Comparison of ENCODE assay signal across 33 cellular contexts in the genomic region with DNA sequence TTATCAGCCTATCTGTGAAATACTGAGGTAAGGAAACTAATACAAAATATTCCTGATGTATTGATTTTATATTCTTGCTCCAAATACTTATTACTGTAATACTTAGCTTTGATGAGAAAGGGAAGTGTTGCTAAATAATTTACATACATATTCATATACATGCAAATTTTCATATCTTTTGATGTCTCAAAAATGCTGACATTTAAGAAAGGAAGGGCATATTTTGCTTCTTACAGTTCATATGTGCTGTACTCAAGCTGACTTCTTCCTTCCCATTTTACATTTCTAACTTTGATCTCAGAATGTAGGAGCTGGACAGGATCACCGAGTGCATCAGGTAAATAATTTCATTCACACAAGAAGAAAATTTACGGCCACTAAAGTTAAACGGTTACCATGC.
DNase-seq lines count a peak whose midpoint lies in the region; ATAC-seq, FAIRE-seq and TF ChIP-seq lines count a peak whose summit lies in the region.
"Had no signal": no experiment of that assay in that cellular context is flagged by ENCODE, and none has a peak within 500 bp of the region (broad histone marks: within the 10 kb centered on the region; RNA-seq: fewer than 3 reads in every experiment).

No MANE protein-coding gene starts in this region.

- no peak overlapping the region for H3K56ac ChIP-seq in IMR-90 (ENCODE audit: extremely low read depth, insufficient read depth, low read length)

- H4K20me1 ChIP-seq in HepG2 (ENCODE audit: insufficient read depth, low read length), result no peaks in the 10 kb centered on the region
- no peaks in the 10 kb centered on the region for H4K20me1 ChIP-seq in IMR-90 (ENCODE audit: insufficient read depth, low read length)
- no peaks in the 10 kb centered on the region for H4K20me1 ChIP-seq in osteoblast (ENCODE audit: insufficient read depth, low read length)
- H4K20me1 ChIP-seq: BLaER1; BLaER1 treated with 17β-estradiol and CSF1 and Interleukin-3, amounts not matched to agents 10 nM and 100 nM had no signal

- H3K79me2 ChIP-seq in HepG2 (ENCODE audit: insufficient read depth, low read length) (no peaks in the 10 kb centered on the region), osteoblast (ENCODE audit: insufficient read depth, low read length) (no peaks in the 10 kb centered on the region)

- no peak for FAIRE-seq in HepG2 (lab: Jason Lieb, UNC)
- FAIRE-seq in A549 (lab: Jason Lieb, UNC), result no peak
- FAIRE-seq: D721Med had no signal

- no peak overlapping the region for H3K14ac ChIP-seq in IMR-90 (replicated peaks; ENCODE audit: low read depth, low read length)
- H3K14ac ChIP-seq in neuronal stem cell (ENCODE audit: low read length), result no peak overlapping the region

- H2BK5ac ChIP-seq in IMR-90 (ENCODE audit: low read depth, low read length, poor library complexity, severe bottlenecking) (no peak overlapping the region), neuronal stem cell (ENCODE audit: low read length) (no peak overlapping the region)

- no peak overlapping the region for H3K23ac ChIP-seq in IMR-90 (ENCODE audit: low read depth, low read length)
- no peak overlapping the region for H3K23ac ChIP-seq in neuronal stem cell (ENCODE audit: low read depth, low read length, poor library complexity)

- no peak overlapping the region for H3K27ac ChIP-seq in HepG2 (ENCODE audit: extremely low read length, insufficient read depth, low read length)
- no peak overlapping the region for H3K27ac ChIP-seq in right lobe of liver
- no peak overlapping the region for H3K27ac ChIP-seq in A549
- no peak overlapping the region for H3K27ac ChIP-seq in IMR-90 (ENCODE audit: insufficient read depth, low read length)
- no peak overlapping the region for H3K27ac ChIP-seq in osteoblast (ENCODE audit: low read depth, low read length)
- no peak overlapping the region for H3K27ac ChIP-seq in neuronal stem cell (replicated peaks; ENCODE audit: low read length)
- H3K27ac ChIP-seq: 22Rv1; BLaER1; BLaER1 treated with 17β-estradiol and CSF1 and Interleukin-3, amounts not matched to agents 10 nM and 100 nM; C4-2B had no signal

- H3K9me3 ChIP-seq in HepG2 (ENCODE audit: low read length) (peaks cover 10% of the 10 kb centered on the region), right lobe of liver (no peaks in the 10 kb centered on the region), A549 (peaks cover 15% of the 10 kb centered on the region; the same call in 2 of the 3 replicates), IMR-90 (ENCODE audit: control insufficient read depth, insufficient read depth, low read length) (no peaks in the 10 kb centered on the region), osteoblast (ENCODE audit: low read depth, low read length) (no peaks in the 10 kb centered on the region), neuronal stem cell (replicated peaks in 1 of 2; ENCODE audit: control insufficient read depth in 2 of 2, insufficient read depth in 1 of 2, low read depth in 1 of 2, low read length in 2 of 2) (peaks cover 0 to 2% of the 10 kb centered on the region in 2 donors)
- H3K9me3 ChIP-seq: BE2C; BLaER1; BLaER1 treated with 17β-estradiol and CSF1 and Interleukin-3, amounts not matched to agents 10 nM and 100 nM had no signal

- no peak overlapping the region for H2AK9ac ChIP-seq in IMR-90 (replicated peaks; ENCODE audit: low read depth, low read length, poor library complexity)

- POLR2A ChIA-PET in HepG2 (lab: Yijun Ruan, JAX), result no interaction called here
- POLR2A ChIA-PET in A549 (lab: Yijun Ruan, JAX), result no interaction called here
- POLR2A ChIA-PET in IMR-90 (lab: Charles Lee; ENCODE audit: unreplicated experiment), result no interaction called here

- ATAC-seq in HepG2 (no peak), right lobe of liver (no peak), A549 (no peak), IMR-90 (ENCODE audit: low read depth) (no peak)
- no peak for ATAC-seq in activated CD4-positive, CD25-positive, alpha-beta regulatory T cell treated with anti-CD3 and anti-CD28 coated beads, Interleukin-2, amount 50 U/mL, for 24 hours
- ATAC-seq: CD8-positive, alpha-beta T cell had no signal

- TF ChIP-seq CTCF in HepG2 (CRISPR knock-in tag; IDR thresholded peaks at IDR 0.05) (no peak), right lobe of liver (IDR thresholded peaks at IDR 0.05) (no peak), A549 (IDR thresholded peaks at IDR 0.05) (no peak), IMR-90 (conservative IDR thresholded peaks at IDR 0.05; ENCODE audit: low read depth, low read length) (no peak), osteoblast (IDR thresholded peaks at IDR 0.05; ENCODE audit: extremely low read depth, low read depth, low read length) (no peak)

- TF ChIP-seq EP300 in HepG2 (IDR thresholded peaks at IDR 0.05; ENCODE audit: low read depth in 2 of 2, low read length in 2 of 2) (no peak), HepG2 (CRISPR knock-in tag; IDR thresholded peaks at IDR 0.05; ENCODE audit: borderline replicate concordance) (no peak), A549 (IDR thresholded peaks at IDR 0.05) (no peak)

- no peak overlapping the region for H4K5ac ChIP-seq in IMR-90 (ENCODE audit: low read depth, low read length)

- intact Hi-C loops in HepG2 (cut with micrococcal nuclease; ENCODE audit: unreplicated experiment) (no loop called here), right lobe of liver (cut with DNase I) (no loop called here), IMR-90 (cut with micrococcal nuclease) (no loop called here)

- no peak overlapping the region for H4K8ac ChIP-seq in IMR-90 (ENCODE audit: low read depth in 2 of 2, low read length in 2 of 2)
- no peak overlapping the region for H4K8ac ChIP-seq in neuronal stem cell (ENCODE audit: low read depth, low read length)

- H2AK5ac ChIP-seq in IMR-90 (ENCODE audit: low read depth, low read length) (no peak overlapping the region), neuronal stem cell (ENCODE audit: low read depth, low read length) (no peak overlapping the region)

- no peaks in the 10 kb centered on the region for H3K4me1 ChIP-seq in HepG2 (ENCODE audit: insufficient read depth, low read length)
- H3K4me1 ChIP-seq in right lobe of liver, result no peaks in the 10 kb centered on the region
- no peaks in the 10 kb centered on the region for H3K4me1 ChIP-seq in A549
- no peaks in the 10 kb centered on the region for H3K4me1 ChIP-seq in IMR-90 (ENCODE audit: control insufficient read depth, insufficient read depth, low read length)
- H3K4me1 ChIP-seq in osteoblast (ENCODE audit: insufficient read depth, low read length), result no peaks in the 10 kb centered on the region
- no peaks in the 10 kb centered on the region for H3K4me1 ChIP-seq in neuronal stem cell (ENCODE audit: control insufficient read depth in 2 of 2, insufficient read depth in 1 of 2, low read depth in 1 of 2, low read length in 2 of 2)
- H3K4me1 ChIP-seq: BE2C; BLaER1; BLaER1 treated with 17β-estradiol and CSF1 and Interleukin-3, amounts not matched to agents 10 nM and 100 nM; Caco-2 had no signal

- H2BK120ac ChIP-seq in IMR-90 (ENCODE audit: low read depth, low read length) (no peak overlapping the region), neuronal stem cell (ENCODE audit: low read depth, low read length) (no peak overlapping the region)

- no peak overlapping the region for H2BK12ac ChIP-seq in neuronal stem cell (ENCODE audit: low read length)

- H2BK15ac ChIP-seq in IMR-90 (ENCODE audit: low read depth, low read length) (no peak overlapping the region), neuronal stem cell (ENCODE audit: low read length) (no peak overlapping the region)

- 18% methylated on average over 3 of the region's 3 CpGs for WGBS in HepG2 (ENCODE audit: low lambda C conversion rate)
- 52% methylated on average over 3 of the region's 3 CpGs for WGBS in right lobe of liver (ENCODE audit: insufficient coverage, low coverage, low lambda C conversion rate, missing lambda C conversion rate)
- WGBS in A549 (ENCODE audit: missing lambda C conversion rate), result 76% methylated on average over 3 of the region's 3 CpGs
- no CpG with 5 or more reads among the region's 3 CpGs for WGBS in IMR-90 (ENCODE audit: extremely low coverage in 2 of 2, insufficient read length in 1 of 2), 2 experiments
- no CpG with 5 or more reads among the region's 3 CpGs for WGBS in neuronal stem cell (ENCODE audit: extremely low coverage in 2 of 2, insufficient read length in 2 of 2, insufficient replicate concordance in 1 of 2), 2 donors

- H3K4ac ChIP-seq in IMR-90 (ENCODE audit: low read depth, low read length) (no peak overlapping the region), neuronal stem cell (ENCODE audit: low read length) (no peak overlapping the region)

- H3K79me1 ChIP-seq in IMR-90 (ENCODE audit: low read depth in 1 of 2, low read length in 2 of 2) (no peaks in the 10 kb centered on the region), neuronal stem cell (ENCODE audit: low read depth, low read length) (no peaks in the 10 kb centered on the region)

- H3K4me2 ChIP-seq in HepG2 (ENCODE audit: low read depth, low read length) (no peak overlapping the region), A549 (no peak overlapping the region), IMR-90 (ENCODE audit: low read depth, low read length) (no peak overlapping the region), osteoblast (ENCODE audit: insufficient read depth, low read length) (no peak overlapping the region), neuronal stem cell (ENCODE audit: insufficient read depth, low read length, poor library complexity, severe bottlenecking) (no peak overlapping the region)
- H3K4me2 ChIP-seq: BLaER1; BLaER1 treated with 17β-estradiol and CSF1 and Interleukin-3, amounts not matched to agents 10 nM and 100 nM had no signal

- H4K91ac ChIP-seq in IMR-90 (ENCODE audit: insufficient read depth, low read depth, low read length) (no peak overlapping the region), neuronal stem cell (ENCODE audit: low read depth, low read length, poor library complexity) (no peak overlapping the region)

- no peaks in the 10 kb centered on the region for H3K36me3 ChIP-seq in HepG2 (replicated peaks in 1 of 2; ENCODE audit: control insufficient read depth in 1 of 2, insufficient read depth in 2 of 2, low read length in 2 of 2)
- no peaks in the 10 kb centered on the region for H3K36me3 ChIP-seq in right lobe of liver
- H3K36me3 ChIP-seq in IMR-90 (ENCODE audit: control insufficient read depth, insufficient read depth, low read length), result no peaks in the 10 kb centered on the region
- H3K36me3 ChIP-seq in osteoblast (ENCODE audit: insufficient read depth, low read length), result no peaks in the 10 kb centered on the region
- no peaks in the 10 kb centered on the region for H3K36me3 ChIP-seq in neuronal stem cell (replicated peaks in 1 of 2; ENCODE audit: control insufficient read depth in 2 of 2, insufficient read depth in 2 of 2, low read length in 2 of 2)
- H3K36me3 ChIP-seq: BE2C; BLaER1; BLaER1 treated with 17β-estradiol and CSF1 and Interleukin-3, amounts not matched to agents 10 nM and 100 nM had no signal

- BruUV-seq in HepG2 (replicated peaks; lab: Mats Ljungman, UMichigan) (no TSS peak), IMR-90 (replicated peaks; lab: Mats Ljungman, UMichigan) (no TSS peak)

- TF ChIP-seq RAD21 in HepG2 (CRISPR knock-in tag; IDR thresholded peaks at IDR 0.05) (no peak), A549 (conservative IDR thresholded peaks at IDR 0.05 in 1 of 2, IDR thresholded peaks at IDR 0.05 in 1 of 2) (no peak), IMR-90 (IDR thresholded peaks at IDR 0.05; ENCODE audit: low read length) (no peak)

- H3K27me3 ChIP-seq in HepG2 (ENCODE audit: control insufficient read depth in 1 of 2, insufficient read depth in 2 of 2, low read length in 2 of 2) (no peaks in the 10 kb centered on the region), right lobe of liver (no peaks in the 10 kb centered on the region), IMR-90 (ENCODE audit: control insufficient read depth, insufficient read depth, low read length) (no peaks in the 10 kb centered on the region), osteoblast (ENCODE audit: insufficient read depth, low read length) (no peaks in the 10 kb centered on the region), neuronal stem cell (ENCODE audit: control insufficient read depth in 3 of 3, insufficient read depth in 3 of 3, low read depth in 1 of 3, low read length in 3 of 3) (no peaks in the 10 kb centered on the region)
- H3K27me3 ChIP-seq: BE2C; BLaER1; BLaER1 treated with 17β-estradiol and CSF1 and Interleukin-3, amounts not matched to agents 10 nM and 100 nM had no signal

- H2AFZ ChIP-seq in HepG2 (ENCODE audit: low read length) (no peak overlapping the region), IMR-90 (replicated peaks; ENCODE audit: low read length, poor library complexity) (no peak overlapping the region), osteoblast (ENCODE audit: low read length) (peak overlapping the region; percentile 10), neuronal stem cell (ENCODE audit: low read length) (no peak overlapping the region)

- H3K9ac ChIP-seq in HepG2 (ENCODE audit: insufficient read depth, low read depth, low read length), result no peak overlapping the region
- no peak overlapping the region for H3K9ac ChIP-seq in IMR-90 (ENCODE audit: low read depth, low read length)
- H3K9ac ChIP-seq in neuronal stem cell (ENCODE audit: low read depth, low read length, poor library complexity), result no peak overlapping the region
- H3K9ac ChIP-seq: BLaER1; BLaER1 treated with 17β-estradiol and CSF1 and Interleukin-3, amounts not matched to agents 10 nM and 100 nM had no signal

- dilution Hi-C loops in IMR-90 (cut with HindIII; ENCODE audit: low sequenced_read_pairs, unreplicated experiment), result no loop called here

- H3K18ac ChIP-seq in IMR-90 (ENCODE audit: low read depth, low read length) (no peak overlapping the region), neuronal stem cell (ENCODE audit: low read length) (no peak overlapping the region)

- no peak overlapping the region for H2BK20ac ChIP-seq in IMR-90 (ENCODE audit: low read depth, low read length)

- H3K4me3 ChIP-seq in HepG2 (replicated peaks in 1 of 3; ENCODE audit: insufficient read depth in 1 of 3, low read depth in 2 of 3, low read length in 3 of 3), result no peak overlapping the region
- H3K4me3 ChIP-seq in right lobe of liver, result no peak overlapping the region
- H3K4me3 ChIP-seq in A549, result no peak overlapping the region
- H3K4me3 ChIP-seq in IMR-90 (ENCODE audit: insufficient read depth, low read depth, low read length), result no peak overlapping the region
- H3K4me3 ChIP-seq in osteoblast (ENCODE audit: insufficient read depth, low read length), result no peak overlapping the region
- H3K4me3 ChIP-seq in neuronal stem cell (ENCODE audit: low read length in 2 of 2), result no peak overlapping the region
- H3K4me3 ChIP-seq: BLaER1; BLaER1 treated with 17β-estradiol and CSF1 and Interleukin-3, amounts not matched to agents 10 nM and 100 nM had no signal

- in situ Hi-C loops in HepG2 (cut with HindIII; ENCODE audit: extremely low pct_ligation_motif_present, low pct_unique_long_range_greater_than_20kb) (no loop called here), IMR-90 (cut with MboI; ENCODE audit: low sequenced_read_pairs) (no loop called here)

- H3K9me1 ChIP-seq in IMR-90 (ENCODE audit: insufficient read depth, low read length), result no peaks in the 10 kb centered on the region

- CTCF ChIA-PET in HepG2 (lab: Yijun Ruan, JAX; ENCODE audit: low intra/inter-chr PET ratio, low total read pairs), result no interaction called here
- CTCF ChIA-PET in A549 (lab: Yijun Ruan, JAX), result no interaction called here
- CTCF ChIA-PET in IMR-90 (lab: Yijun Ruan, JAX), result interaction anchor here (0.6 kb wide), 1 partner anchor 10 kb away, joined by 3 read pairs; no protein-coding TSS in a partner anchor

- DNase-seq in HepG2 (ENCODE audit: low spot score), result no peak
- DNase-seq in right lobe of liver, result no peak
- DNase-seq in A549 (ENCODE audit: low read depth in 1 of 2, low spot score in 1 of 2), result no peak
- no peak for DNase-seq in IMR-90
- DNase-seq in osteoblast (ENCODE audit: insufficient read length, low spot score, missing footprints), result no peak
- DNase-seq in NOMO-1 treated with dmso at 0.1 percent for 144 hours (lab: John Stamatoyannopoulos, UW; ENCODE audit: unreplicated experiment), result no peak
- no peak for DNase-seq in neuronal stem cell (ENCODE audit: low spot score)
- DNase-seq: 8988T; ACHN; AML-193; BE2C; C1 segment of cervical spinal cord; Caco-2; Calu3; CD4-positive, alpha-beta memory T cell; CD4-positive, alpha-beta T cell; CD4-positive, CD25-positive, alpha-beta regulatory T cell; CD8-positive, alpha-beta memory T cell; CD8-positive, alpha-beta T cell; COR-L47; DMS 273 treated with DMSO at 0.1 percent for 48 hours; DMS153; DMS53; DMS79; DMS79 treated with DMSO at 0.1 percent for 48 hours; DND-41; EL had no signal

- TF ChIP-seq POLR2A in HepG2 (IDR thresholded peaks at IDR 0.05; ENCODE audit: insufficient read depth in 1 of 2, low read depth in 2 of 2, low read length in 2 of 2) (no peak), right lobe of liver (IDR thresholded peaks at IDR 0.05) (no peak), A549 (IDR thresholded peaks at IDR 0.05; ENCODE audit: low read length) (no peak), IMR-90 (IDR thresholded peaks at IDR 0.05; ENCODE audit: low read depth, low read length) (no peak)

Comparison
In these comparisons a context has a peak if more than half of its experiments do, and no peak if none do; other contexts are left out.
1. Of the 38 proteins assayed by ChIP-seq in both HepG2 and A549: peak only in HepG2: none; only in A549: none; in both: MAFK; in neither: 37.